ENCODE assay signal across 28 cellular contexts in the genomic region with DNA sequence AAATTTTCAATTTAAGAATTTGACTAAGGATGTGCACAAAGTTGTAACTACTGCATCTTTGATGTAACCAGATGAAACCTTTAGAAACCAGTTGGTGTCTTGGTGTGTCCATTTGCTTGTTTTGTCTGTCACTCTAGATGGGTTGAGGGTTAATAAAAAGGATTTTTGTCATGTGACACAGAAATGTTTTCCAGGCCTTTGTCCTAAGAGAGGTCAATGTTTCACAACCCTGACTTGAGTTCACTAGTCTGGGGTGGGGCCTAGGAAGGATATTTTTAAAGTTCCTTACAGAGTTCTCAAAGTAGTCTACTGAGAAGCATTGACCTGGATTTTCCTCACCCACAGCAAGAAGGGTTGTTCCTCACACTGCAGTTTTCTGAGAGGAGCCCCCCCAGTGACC.
"Had no signal": no experiment of that assay in that cellular context is flagged by ENCODE, and none has a peak within 500 bp of the region (broad histone marks: within the 10 kb centered on the region; RNA-seq: fewer than 3 reads in every experiment).

No MANE protein-coding gene starts in this region.

- H3K9me3 Mint-ChIP-seq: effector memory CD8-positive, alpha-beta T cell; naive thymus-derived CD8-positive, alpha-beta T cell; nephron progenitor cell; stimulated activated memory B cell treated with anti-CD40 and anti-IgM and Interleukin-4, amounts not matched to agents 10 μg/mL and 1 μg/mL and 100 μg/mL, for 72 hours had no signal

- H3K9me3 ChIP-seq: esophagus squamous epithelium, gastroesophageal sphincter, heart left ventricle, left ventricle myocardium inferior, lower lobe of right lung, ovary, psoas muscle, sigmoid colon, spleen, testis, tibial artery had no signal

- H3K27ac Mint-ChIP-seq: effector memory CD8-positive, alpha-beta T cell; naive thymus-derived CD8-positive, alpha-beta T cell; nephron progenitor cell; stimulated activated memory B cell treated with anti-CD40 and anti-IgM and Interleukin-4, amounts not matched to agents 10 μg/mL and 1 μg/mL and 100 μg/mL, for 72 hours; type B pancreatic cell had no signal

- H3K36me3 ChIP-seq: esophagus squamous epithelium, gastroesophageal sphincter, heart left ventricle, left ventricle myocardium inferior, lower lobe of right lung, ovary, sigmoid colon, tibial artery had no signal

- H3K4me2 ChIP-seq: hepatocyte had no signal

- H3K4me1 ChIP-seq: esophagus squamous epithelium, foreskin keratinocyte, lower lobe of right lung, psoas muscle, sigmoid colon, spleen, testis, tibial artery had no signal

- H3K4me3 ChIP-seq: coronary artery, esophagus squamous epithelium, gastroesophageal sphincter, heart left ventricle, hepatocyte, left ventricle myocardium inferior, lower lobe of right lung, ovary, psoas muscle, sigmoid colon, skin epidermis, spleen, testis, tibial artery had no signal

- H2AFZ ChIP-seq: hepatocyte had no signal

- H3K27me3 Mint-ChIP-seq: effector memory CD8-positive, alpha-beta T cell; naive thymus-derived CD8-positive, alpha-beta T cell; stimulated activated memory B cell treated with anti-CD40 and anti-IgM and Interleukin-4, amounts not matched to agents 10 μg/mL and 1 μg/mL and 100 μg/mL, for 72 hours; type B pancreatic cell had no signal

- ATAC-seq: effector memory CD8-positive, alpha-beta T cell; foreskin keratinocyte; gastroesophageal sphincter; lower lobe of right lung; naive thymus-derived CD8-positive, alpha-beta T cell; stimulated activated memory B cell treated with anti-CD40 and anti-IgM and Interleukin-4, amounts not matched to agents 10 μg/mL and 1 μg/mL and 100 μg/mL, for 72 hours; stimulated activated naive CD8-positive, alpha-beta T cell treated with anti-CD3 and anti-CD28 coated beads, Interleukin-15, Interleukin-2, amounts not matched to agents 100 U/mL and 50 U/mL, for 24 hours had no signal

- H3K36me3 Mint-ChIP-seq: stimulated activated memory B cell treated with anti-CD40 and anti-IgM and Interleukin-4, amounts not matched to agents 10 μg/mL and 1 μg/mL and 100 μg/mL, for 72 hours; type B pancreatic cell had no signal

- H3K27ac ChIP-seq: coronary artery, esophagus squamous epithelium, foreskin keratinocyte, gastroesophageal sphincter, heart left ventricle, hepatocyte, left ventricle myocardium inferior, lower lobe of right lung, ovary, psoas muscle, sigmoid colon, skin epidermis, spleen, testis, tibial artery had no signal

- H3K27me3 ChIP-seq: esophagus squamous epithelium, foreskin keratinocyte, gastroesophageal sphincter, heart left ventricle, hepatocyte, ovary, sigmoid colon, spleen, testis, tibial artery had no signal

- H3K4me1 Mint-ChIP-seq: nephron progenitor cell; stimulated activated memory B cell treated with anti-CD40 and anti-IgM and Interleukin-4, amounts not matched to agents 10 μg/mL and 1 μg/mL and 100 μg/mL, for 72 hours had no signal

- H3K79me2 ChIP-seq: hepatocyte had no signal

- DNase-seq: effector memory CD8-positive, alpha-beta T cell; erythroblast; esophagus squamous epithelium; foreskin keratinocyte; heart left ventricle; kidney; left ventricle myocardium inferior; lower lobe of right lung; naive thymus-derived CD8-positive, alpha-beta T cell; nephron progenitor cell; occipital lobe; ovary; posterior cingulate gyrus; psoas muscle; retina; sigmoid colon; spleen; stimulated activated CD4-positive, alpha-beta T cell treated with anti-CD3 and anti-CD28 coated beads, Interleukin-4, amount 100 ng/mL, for 4 hours; stimulated activated naive CD8-positive, alpha-beta T cell treated with anti-CD3 and anti-CD28 coated beads, Interleukin-15, Interleukin-2, amounts not matched to agents 100 U/mL and 50 U/mL, for 24 hours; substantia nigra; testis; tibial artery had no signal

- H3K4me3 Mint-ChIP-seq: effector memory CD8-positive, alpha-beta T cell; naive thymus-derived CD8-positive, alpha-beta T cell; nephron progenitor cell; stimulated activated memory B cell treated with anti-CD40 and anti-IgM and Interleukin-4, amounts not matched to agents 10 μg/mL and 1 μg/mL and 100 μg/mL, for 72 hours; type B pancreatic cell had no signal
